In the genomic region with DNA sequence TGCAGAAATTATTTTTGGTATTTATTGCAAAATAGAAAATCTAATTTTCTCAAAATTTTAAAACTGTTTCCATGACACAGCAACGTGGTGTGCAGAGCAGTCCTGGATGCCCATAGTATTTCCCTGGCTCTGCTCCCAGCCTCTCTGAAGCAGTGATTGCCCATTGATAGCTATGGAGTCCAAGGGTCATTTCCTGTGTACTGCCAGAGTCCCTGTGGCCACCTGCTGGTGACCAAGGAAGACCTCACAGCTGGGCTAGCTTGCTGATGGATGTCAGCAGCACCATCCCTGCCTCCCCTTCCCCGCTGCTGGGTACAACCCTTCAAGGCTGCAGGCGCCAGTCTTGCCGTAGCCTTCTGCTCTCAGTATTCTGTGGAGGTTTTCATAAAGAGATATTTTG, we compare ENCODE assay signal across 13 cellular contexts.
DNase-seq lines count a peak whose midpoint lies in the region; ATAC-seq and TF ChIP-seq lines count a peak whose summit lies in the region.
"Had no signal": no experiment of that assay in that cellular context is flagged by ENCODE, and none has a peak within 500 bp of the region (broad histone marks: within the 10 kb centered on the region; RNA-seq: fewer than 3 reads in every experiment).

No MANE protein-coding gene starts in this region.

- H3K4me1 Mint-ChIP-seq in activated T-cell treated with anti-CD3 and anti-CD28 coated beads, Interleukin-2, amount 50 U/mL, for 72 hours (ENCODE audit: low read depth), result no peaks in the 10 kb centered on the region
- H3K4me1 Mint-ChIP-seq: activated CD8-positive, alpha-beta memory T cell treated with anti-CD3 and anti-CD28 coated beads, Interleukin-2, amount 10 ng/mL, durations not matched to agents 7 days and 5 days; stimulated activated naive B cell treated with anti-CD40 and anti-IgM and Interleukin-4, amounts not matched to agents 10 μg/mL and 1 μg/mL and 100 μg/mL, for 72 hours had no signal

- no peak overlapping the region for H3K27ac Mint-ChIP-seq in activated T-cell treated with anti-CD3 and anti-CD28 coated beads, Interleukin-2, amount 50 U/mL, for 72 hours
- H3K27ac Mint-ChIP-seq: activated CD8-positive, alpha-beta memory T cell treated with anti-CD3 and anti-CD28 coated beads, Interleukin-2, amount 10 ng/mL, durations not matched to agents 7 days and 5 days; stimulated activated naive B cell treated with anti-CD40 and anti-IgM and Interleukin-4, amounts not matched to agents 10 μg/mL and 1 μg/mL and 100 μg/mL, for 72 hours had no signal

- in situ Hi-C loops in G401 (cut with HindIII; ENCODE audit: low sequenced_read_pairs), result no loop called here

- H3K4me3 Mint-ChIP-seq in activated T-cell treated with anti-CD3 and anti-CD28 coated beads, Interleukin-2, amount 50 U/mL, for 72 hours, result no peak overlapping the region
- H3K4me3 Mint-ChIP-seq: activated CD8-positive, alpha-beta memory T cell treated with anti-CD3 and anti-CD28 coated beads, Interleukin-2, amount 10 ng/mL, durations not matched to agents 7 days and 5 days; stimulated activated naive B cell treated with anti-CD40 and anti-IgM and Interleukin-4, amounts not matched to agents 10 μg/mL and 1 μg/mL and 100 μg/mL, for 72 hours had no signal

- peaks cover 14% of the 10 kb centered on the region for H3K27me3 Mint-ChIP-seq in activated T-cell treated with anti-CD3 and anti-CD28 coated beads, Interleukin-2, amount 50 U/mL, for 72 hours (ENCODE audit: low read depth)

- H3K9me3 Mint-ChIP-seq in activated T-cell treated with anti-CD3 and anti-CD28 coated beads, Interleukin-2, amount 50 U/mL, for 72 hours, result peaks cover 0 to 1% of the 10 kb centered on the region in 2 donors
- H3K9me3 Mint-ChIP-seq: stimulated activated naive B cell treated with anti-CD40 and anti-IgM and Interleukin-4, amounts not matched to agents 10 μg/mL and 1 μg/mL and 100 μg/mL, for 72 hours had no signal

- ATAC-seq in HG03139 (IDR thresholded peaks at IDR 0.05; ENCODE audit: unreplicated experiment) (no peak), GM19324 (IDR thresholded peaks at IDR 0.05; ENCODE audit: low FRiP score, unreplicated experiment) (no peak)
- no peak for ATAC-seq in activated T-cell treated with anti-CD3 and anti-CD28 coated beads, Interleukin-2, amount 50 U/mL, for 72 hours (replicated peaks in 1 of 2)
- ATAC-seq: activated CD8-positive, alpha-beta memory T cell treated with anti-CD3 and anti-CD28 coated beads, Interleukin-2, amount 10 ng/mL, durations not matched to agents 7 days and 5 days; left lung; stimulated activated naive B cell treated with anti-CD40 and anti-IgM and Interleukin-4, amounts not matched to agents 10 μg/mL and 1 μg/mL and 100 μg/mL, for 72 hours had no signal

- TF ChIP-seq CTCF in GM12872 (IDR thresholded peaks at IDR 0.05; ENCODE audit: insufficient read depth, low read depth, low read length), result peak; percentile 42
- peak; percentile 75 for TF ChIP-seq CTCF in epithelial cell of proximal tubule (conservative IDR thresholded peaks at IDR 0.05; ENCODE audit: low read depth, low read length)

- no peaks in the 10 kb centered on the region for H3K36me3 Mint-ChIP-seq in activated T-cell treated with anti-CD3 and anti-CD28 coated beads, Interleukin-2, amount 50 U/mL, for 72 hours (ENCODE audit: insufficient read depth in 2 of 2)
- H3K36me3 Mint-ChIP-seq: activated CD8-positive, alpha-beta memory T cell treated with anti-CD3 and anti-CD28 coated beads, Interleukin-2, amount 10 ng/mL, durations not matched to agents 7 days and 5 days; stimulated activated naive B cell treated with anti-CD40 and anti-IgM and Interleukin-4, amounts not matched to agents 10 μg/mL and 1 μg/mL and 100 μg/mL, for 72 hours had no signal

- DNase-seq in NCI-H748 (lab: John Stamatoyannopoulos, UW; ENCODE audit: unreplicated experiment) (peak; percentile 78), epithelial cell of proximal tubule (ENCODE audit: low read depth) (peak; percentile 42), renal cortical epithelial cell (ENCODE audit: low read depth) (peak; percentile 71), G401 (ENCODE audit: low spot score) (no peak)
- DNase-seq in activated T-cell treated with anti-CD3 and anti-CD28 coated beads, Interleukin-2, amount 50 U/mL, for 72 hours, result no peak
- DNase-seq: activated CD8-positive, alpha-beta memory T cell treated with anti-CD3 and anti-CD28 coated beads, Interleukin-2, amount 10 ng/mL, durations not matched to agents 7 days and 5 days; left lung; stimulated activated CD4-positive, alpha-beta T cell treated with anti-CD3 and anti-CD28 coated beads, Interleukin-2, amount 100 ng/mL, for 24 hours; stimulated activated naive B cell treated with anti-CD40 and anti-IgM and Interleukin-4, amounts not matched to agents 10 μg/mL and 1 μg/mL and 100 μg/mL, for 72 hours; T1000 had no signal

- no peak overlapping the region for H3K4me3 ChIP-seq in epithelial cell of proximal tubule (ENCODE audit: low read depth, low read length)
- H3K4me3 ChIP-seq: left lung had no signal

Comparison
In these comparisons a context has a peak if more than half of its experiments do, and no peak if none do; other contexts are left out.
1. DNase-seq: peak in NCI-H748 (single experiment), epithelial cell of proximal tubule (single experiment) and renal cortical epithelial cell (single experiment); none in G401 (single experiment) and activated T-cell treated with anti-CD3 and anti-CD28 coated beads, Interleukin-2, amount 50 U/mL, for 72 hours (0 of 2).